Comparison of ENCODE assay signal across 8 cellular contexts in genomic region chr10:76632158-76633051, GRCh38.
DNase-seq lines count a peak whose midpoint lies in the region; ATAC-seq and TF ChIP-seq lines count a peak whose summit lies in the region.

No MANE protein-coding gene starts in this region.

- no peak for ATAC-seq in GM19467 (IDR thresholded peaks at IDR 0.05; ENCODE audit: unreplicated experiment)

- POLR2A ChIA-PET in activated CD4-positive, alpha-beta T cell treated with anti-CD3 and anti-CD28 coated beads, Interleukin-2, amount 10 ng/mL, durations not matched to agents 7 days and 5 days (lab: Charles Lee): no interaction called here

- no peak overlapping the region for H3K4me3 Mint-ChIP-seq in activated CD4-positive, alpha-beta T cell treated with anti-CD3 and anti-CD28 coated beads, Interleukin-2, amount 10 ng/mL, durations not matched to agents 7 days and 5 days
- peak overlapping the region; percentile 12 for H3K4me3 Mint-ChIP-seq in progenitor cell of endocrine pancreas (ENCODE audit: low read depth)

- peak; percentile 10 for DNase-seq in activated CD4-positive, alpha-beta T cell treated with anti-CD3 and anti-CD28 coated beads, Interleukin-2, amount 10 ng/mL, durations not matched to agents 7 days and 5 days
- DNase-seq in activated CD4-positive, alpha-beta T cell treated with anti-CD3 and anti-CD28 coated beads, Interleukin-2, amount 50 U/mL, for 4 hours: no peak
- DNase-seq in NCI-H510A treated with DMSO at 0.1 percent for 48 hours (lab: John Stamatoyannopoulos, UW) (peak; percentile 46), fibroblast of mammary gland (ENCODE audit: low read depth) (no peak), progenitor cell of endocrine pancreas (ENCODE audit: low spot score, unreplicated experiment) (no peak), NCI-H1694 treated with DMSO at 0.1 percent for 48 hours (lab: John Stamatoyannopoulos, UW) (no peak), putamen (ENCODE audit: low spot score) (no peak)

- CTCF ChIA-PET in activated CD4-positive, alpha-beta T cell treated with anti-CD3 and anti-CD28 coated beads, Interleukin-2, amount 10 ng/mL, durations not matched to agents 7 days and 5 days (lab: Charles Lee): no interaction called here

- H3K36me3 Mint-ChIP-seq in activated CD4-positive, alpha-beta T cell treated with anti-CD3 and anti-CD28 coated beads, Interleukin-2, amount 10 ng/mL, durations not matched to agents 7 days and 5 days (ENCODE audit: low read depth): no peaks in the 10 kb centered on the region
- no peaks in the 10 kb centered on the region for H3K36me3 Mint-ChIP-seq in progenitor cell of endocrine pancreas (ENCODE audit: insufficient read depth)

- no peaks in the 10 kb centered on the region for H3K27me3 Mint-ChIP-seq in activated CD4-positive, alpha-beta T cell treated with anti-CD3 and anti-CD28 coated beads, Interleukin-2, amount 10 ng/mL, durations not matched to agents 7 days and 5 days
- peaks cover 35% of the 10 kb centered on the region for H3K27me3 Mint-ChIP-seq in progenitor cell of endocrine pancreas

- TF ChIP-seq CTCF in fibroblast of mammary gland (conservative IDR thresholded peaks at IDR 0.05; ENCODE audit: control insufficient read depth, insufficient read depth, low read depth, low read length): peak; percentile 43
- TF ChIP-seq CTCF in progenitor cell of endocrine pancreas (IDR thresholded peaks at IDR 0.05; ENCODE audit: unreplicated experiment): peak; percentile 39

- H3K4me3 ChIP-seq in fibroblast of mammary gland (ENCODE audit: control insufficient read depth, low read depth, low read length): no peak overlapping the region

- no peaks in the 10 kb centered on the region for H3K9me3 Mint-ChIP-seq in activated CD4-positive, alpha-beta T cell treated with anti-CD3 and anti-CD28 coated beads, Interleukin-2, amount 10 ng/mL, durations not matched to agents 7 days and 5 days
- H3K9me3 Mint-ChIP-seq in progenitor cell of endocrine pancreas (ENCODE audit: low read depth): no peaks in the 10 kb centered on the region

- H3K27ac Mint-ChIP-seq in activated CD4-positive, alpha-beta T cell treated with anti-CD3 and anti-CD28 coated beads, Interleukin-2, amount 10 ng/mL, durations not matched to agents 7 days and 5 days: no peak overlapping the region
- no peak overlapping the region for H3K27ac Mint-ChIP-seq in progenitor cell of endocrine pancreas

- no peaks in the 10 kb centered on the region for H3K4me1 Mint-ChIP-seq in activated CD4-positive, alpha-beta T cell treated with anti-CD3 and anti-CD28 coated beads, Interleukin-2, amount 10 ng/mL, durations not matched to agents 7 days and 5 days
- H3K4me1 Mint-ChIP-seq in progenitor cell of endocrine pancreas (ENCODE audit: low read depth): peaks cover 3% of the 10 kb centered on the region

Comparison
In these comparisons a context has a peak if more than half of its experiments do, and no peak if none do; other contexts are left out.
1. DNase-seq: peak in activated CD4-positive, alpha-beta T cell treated with anti-CD3 and anti-CD28 coated beads, Interleukin-2, amount 10 ng/mL, durations not matched to agents 7 days and 5 days (single experiment) and NCI-H510A treated with DMSO at 0.1 percent for 48 hours (single experiment); none in activated CD4-positive, alpha-beta T cell treated with anti-CD3 and anti-CD28 coated beads, Interleukin-2, amount 50 U/mL, for 4 hours (0 of 2), fibroblast of mammary gland (single experiment), progenitor cell of endocrine pancreas (single experiment), NCI-H1694 treated with DMSO at 0.1 percent for 48 hours (single experiment) and putamen (single experiment).